32 cellular contexts compared by ENCODE assay signal in the genomic region with DNA sequence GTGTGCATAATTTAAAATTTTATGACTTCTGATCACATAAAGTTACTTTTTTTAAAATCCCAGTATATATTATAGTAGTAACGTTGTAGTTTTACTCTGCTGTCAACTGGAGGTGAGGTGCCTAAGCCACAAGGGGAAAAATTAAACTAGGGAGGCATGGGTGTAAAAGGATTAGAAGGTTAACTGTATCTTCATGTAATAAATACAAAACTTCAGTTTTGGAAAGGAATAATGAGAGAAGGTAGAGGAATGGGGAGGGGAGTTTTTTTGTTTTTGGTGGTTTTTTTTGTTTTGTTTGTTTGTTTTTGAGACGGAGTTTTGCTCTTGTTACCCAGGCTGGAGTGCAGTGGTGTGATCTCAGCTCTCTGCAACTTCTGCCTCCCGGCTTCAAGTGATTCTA.
"Had no signal": no experiment of that assay in that cellular context is flagged by ENCODE, and none has a peak within 500 bp of the region (broad histone marks: within the 10 kb centered on the region; RNA-seq: fewer than 3 reads in every experiment).

No MANE protein-coding gene starts in this region.

- H2AFZ ChIP-seq: hepatocyte had no signal

- H3K9me3 Mint-ChIP-seq: activated naive CD4-positive, alpha-beta T cell treated with anti-CD3 and anti-CD28 coated beads, Interleukin-2, amount 50 U/mL, for 72 hours; natural killer cell treated with Interleukin-12 subunit alpha and Interleukin-12 subunit beta and Interleukin-15 and Interleukin-18, amount 100 ng/mL, for 72 hours; stimulated activated naive B cell treated with anti-CD40 and anti-IgM and Interleukin-4, amounts not matched to agents 10 μg/mL and 1 μg/mL and 100 μg/mL, for 72 hours; T-cell had no signal

- H3K27ac ChIP-seq: body of pancreas, colonic mucosa, epithelial cell of prostate, esophagus squamous epithelium, hepatocyte, left ventricle myocardium inferior, neutrophil, prostate gland, upper lobe of right lung had no signal

- H3K36me3 Mint-ChIP-seq: natural killer cell treated with Interleukin-12 subunit alpha and Interleukin-12 subunit beta and Interleukin-15 and Interleukin-18, amount 100 ng/mL, for 72 hours; T-cell had no signal

- H3K36me3 ChIP-seq: colonic mucosa, esophagus squamous epithelium, left ventricle myocardium inferior, neutrophil, prostate gland, stomach, thyroid gland, upper lobe of right lung had no signal

- H3K27me3 Mint-ChIP-seq: natural killer cell treated with Interleukin-12 subunit alpha and Interleukin-12 subunit beta and Interleukin-15 and Interleukin-18, amount 100 ng/mL, for 72 hours; stimulated activated naive B cell treated with anti-CD40 and anti-IgM and Interleukin-4, amounts not matched to agents 10 μg/mL and 1 μg/mL and 100 μg/mL, for 72 hours; T-cell had no signal

- ATAC-seq: activated naive CD4-positive, alpha-beta T cell treated with anti-CD3 and anti-CD28 coated beads, Interleukin-2, amount 50 U/mL, for 72 hours; body of pancreas; mucosa of descending colon; natural killer cell treated with Interleukin-12 subunit alpha and Interleukin-12 subunit beta and Interleukin-15 and Interleukin-18, amount 100 ng/mL, for 72 hours; stimulated activated naive B cell treated with anti-CD40 and anti-IgM and Interleukin-4, amounts not matched to agents 10 μg/mL and 1 μg/mL and 100 μg/mL, for 72 hours; T-cell; upper lobe of right lung had no signal

- H3K4me3 Mint-ChIP-seq: natural killer cell treated with Interleukin-12 subunit alpha and Interleukin-12 subunit beta and Interleukin-15 and Interleukin-18, amount 100 ng/mL, for 72 hours; stimulated activated naive B cell treated with anti-CD40 and anti-IgM and Interleukin-4, amounts not matched to agents 10 μg/mL and 1 μg/mL and 100 μg/mL, for 72 hours; T-cell had no signal

- DNase-seq: activated CD4-positive, alpha-beta T cell treated with anti-CD3 and anti-CD28 coated beads for 4 hours; activated CD4-positive, alpha-beta T cell treated with anti-CD3 and anti-CD28 coated beads, Interleukin-2, amount 50 U/mL, for 4 hours; activated CD8-positive, alpha-beta memory T cell treated with anti-CD3 and anti-CD28 coated beads for 24 hours; activated gamma-delta T cell treated with Interleukin-2 at 50 U/mL for 16 hours; anterior cingulate cortex; body of pancreas; cerebellar nuclear complex; colonic mucosa; effector CD8-positive, alpha-beta T cell; esophagus squamous epithelium; foreskin melanocyte; islet precursor cell; left ventricle myocardium inferior; mesendoderm; mucosa of descending colon; retina; stimulated activated CD4-positive, alpha-beta T cell treated with anti-CD3 and anti-CD28 coated beads, Interleukin-1b, Interleukin-23, amount 100 ng/mL, for 48 hours; stimulated activated CD4-positive, alpha-beta T cell treated with anti-CD3 and anti-CD28 coated beads, Interleukin-4, amount 100 ng/mL, for 4 hours; stimulated activated CD8-positive, alpha-beta memory T cell treated with anti-CD3 and anti-CD28 coated beads, Interleukin-4, amount 100 ng/mL, for 48 hours; stimulated activated naive B cell treated with anti-CD40 and anti-IgM and Interleukin-4, amounts not matched to agents 10 μg/mL and 1 μg/mL and 100 μg/mL, for 72 hours; stomach; T-cell; thyroid gland had no signal

- H3K9me3 ChIP-seq: body of pancreas, colonic mucosa, esophagus squamous epithelium, left ventricle myocardium inferior, mucosa of descending colon, neutrophil, prostate gland, stomach, thyroid gland, upper lobe of right lung had no signal

- H3K27ac Mint-ChIP-seq: natural killer cell treated with Interleukin-12 subunit alpha and Interleukin-12 subunit beta and Interleukin-15 and Interleukin-18, amount 100 ng/mL, for 72 hours; stimulated activated naive B cell treated with anti-CD40 and anti-IgM and Interleukin-4, amounts not matched to agents 10 μg/mL and 1 μg/mL and 100 μg/mL, for 72 hours; T-cell had no signal

- H3K4me2 ChIP-seq: hepatocyte, smooth muscle cell had no signal

- H3K4me3 ChIP-seq: body of pancreas, colonic mucosa, esophagus squamous epithelium, hepatocyte, left ventricle myocardium inferior, lung, mucosa of descending colon, prostate gland, smooth muscle cell, stomach, thyroid gland, upper lobe of right lung had no signal

- H3K27me3 ChIP-seq: body of pancreas, colonic mucosa, esophagus squamous epithelium, hepatocyte, stomach, thyroid gland, upper lobe of right lung had no signal
